Comparison of ENCODE assay signal across 16 cellular contexts in genomic region chr1:46171872-46172271, GRCh38. TPM values are rescaled to one million over a fixed set of nuclear protein-coding genes. Genes with fewer than 3 reads are reported as not detected.
DNase-seq lines count a peak whose midpoint lies in the region; ATAC-seq and TF ChIP-seq lines count a peak whose summit lies in the region.
"Had no signal": no experiment of that assay in that cellular context is flagged by ENCODE, and none has a peak within 500 bp of the region (broad histone marks: within the 10 kb centered on the region; RNA-seq: fewer than 3 reads in every experiment).

No MANE protein-coding gene starts in this region.

- H3K4me1 ChIP-seq in esophagus squamous epithelium = peaks cover 29 to 72% (median 51%) of the 10 kb centered on the region in 3 donors

- H3K36me3 ChIP-seq in esophagus squamous epithelium = no peaks in the 10 kb centered on the region
- H3K36me3 ChIP-seq: SJSA1 had no signal

- DNase-seq in DMS79 (lab: John Stamatoyannopoulos, UW) (peak; percentile 45), NCI-H510A treated with DMSO at 0.1 percent for 48 hours (lab: John Stamatoyannopoulos, UW) (peak; percentile 88), esophagus squamous epithelium (lab: John Stamatoyannopoulos, UW) (no peak), renal cortical epithelial cell (ENCODE audit: low read depth) (peak; percentile 36), MV-4-11 (lab: John Stamatoyannopoulos, UW) (no peak), NCI-H128 (lab: John Stamatoyannopoulos, UW; ENCODE audit: unreplicated experiment) (no peak)
- DNase-seq in naive thymus-derived CD8-positive, alpha-beta T cell = no peak
- DNase-seq: activated gamma-delta T cell treated with Interleukin-2 at 50 U/mL for 16 hours; CD8-positive, alpha-beta memory T cell; cortex of kidney; hippocampal formation; naive thymus-derived CD4-positive, alpha-beta T cell; NCI-H2081; stimulated activated naive CD4-positive, alpha-beta T cell had no signal

- peaks cover 0 to 9% (median 4%) of the 10 kb centered on the region in 5 donors for H3K27me3 Mint-ChIP-seq in naive thymus-derived CD8-positive, alpha-beta T cell

- POLR2A ChIA-PET in naive thymus-derived CD8-positive, alpha-beta T cell (lab: Charles Lee) = no interaction called here

- no peaks in the 10 kb centered on the region for H3K9me3 Mint-ChIP-seq in naive thymus-derived CD8-positive, alpha-beta T cell
- H3K9me3 Mint-ChIP-seq: CD8-positive, alpha-beta memory T cell had no signal

- intact Hi-C loops in esophagus squamous epithelium (cut with DNase I) = no loop called here

- ATAC-seq in GM18505 (IDR thresholded peaks at IDR 0.05; ENCODE audit: unreplicated experiment) = no peak
- ATAC-seq in naive thymus-derived CD8-positive, alpha-beta T cell = no peak
- ATAC-seq: naive thymus-derived CD4-positive, alpha-beta T cell had no signal

- no peak for TF ChIP-seq CTCF in esophagus squamous epithelium (IDR thresholded peaks at IDR 0.05)

- no peaks in the 10 kb centered on the region for H3K36me3 Mint-ChIP-seq in naive thymus-derived CD8-positive, alpha-beta T cell
- H3K36me3 Mint-ChIP-seq: CD8-positive, alpha-beta memory T cell; naive thymus-derived CD4-positive, alpha-beta T cell had no signal

- H3K27me3 ChIP-seq in esophagus squamous epithelium = peaks cover 0 to 18% (median 0%) of the 10 kb centered on the region in 4 donors
- H3K27me3 ChIP-seq: SJSA1 had no signal

- TF ChIP-seq POLR2A in esophagus squamous epithelium (IDR thresholded peaks at IDR 0.05) (no peak), GM18505 (IDR thresholded peaks at IDR 0.05; ENCODE audit: borderline replicate concordance, extremely low read depth, insufficient read depth, insufficient read length) (no peak)

- H3K4me3 ChIP-seq in esophagus squamous epithelium = no peak overlapping the region
- H3K4me3 ChIP-seq: SJSA1 had no signal

- no peaks in the 10 kb centered on the region for H3K9me3 ChIP-seq in esophagus squamous epithelium
- H3K9me3 ChIP-seq: SJSA1 had no signal

- H3K27ac Mint-ChIP-seq in naive thymus-derived CD8-positive, alpha-beta T cell = peak overlapping the region in 1 of 10 donors; percentile 43

- no peak overlapping the region for H3K4me3 Mint-ChIP-seq in naive thymus-derived CD8-positive, alpha-beta T cell
- H3K4me3 Mint-ChIP-seq: CD8-positive, alpha-beta memory T cell; naive thymus-derived CD4-positive, alpha-beta T cell had no signal

- 20 to 24% methylated on average over 2 to 5 of the region's 6 CpGs for WGBS in esophagus squamous epithelium, 2 donors

- peaks cover 8 to 13% (median 11%) of the 10 kb centered on the region in 4 donors for H3K4me1 Mint-ChIP-seq in naive thymus-derived CD8-positive, alpha-beta T cell

- peak overlapping the region in 3 of 4 donors; percentile 22 to 61 (median 58) for H3K27ac ChIP-seq in esophagus squamous epithelium
- H3K27ac ChIP-seq: SJSA1 had no signal

RNA-seq across cellular contexts. Expression of gene TSPAN1, which starts 3.0 kb away (rescaled TPM):
- total RNA-seq in esophagus squamous epithelium = 10 to 100 TPM in 1 of 4 donors, 1 to 10 TPM in 3; 1.4 to 10.7 (median 5.0) TPM
- 78.7 and 114 TPM in 2 replicates for total RNA-seq in renal cortical epithelial cell
- total RNA-seq in naive thymus-derived CD8-positive, alpha-beta T cell = not detected
- polyA plus RNA-seq in naive thymus-derived CD8-positive, alpha-beta T cell = not detected
- total RNA-seq: CD8-positive, alpha-beta memory T cell; naive thymus-derived CD4-positive, alpha-beta T cell; SJSA1 had no signal
- polyA plus RNA-seq: CD8-positive, alpha-beta memory T cell; naive thymus-derived CD4-positive, alpha-beta T cell had no signal

RNA-seq across cellular contexts. Expression of gene P3R3URF, which starts 4.4 kb away (rescaled TPM):
- total RNA-seq in esophagus squamous epithelium = not detected
- not detected in 2 replicates for total RNA-seq in renal cortical epithelial cell
- total RNA-seq in naive thymus-derived CD8-positive, alpha-beta T cell = not detected
- not detected for polyA plus RNA-seq in naive thymus-derived CD8-positive, alpha-beta T cell
- total RNA-seq: CD8-positive, alpha-beta memory T cell; naive thymus-derived CD4-positive, alpha-beta T cell; SJSA1 had no signal
- polyA plus RNA-seq: CD8-positive, alpha-beta memory T cell; naive thymus-derived CD4-positive, alpha-beta T cell had no signal

RNA-seq across cellular contexts. Expression of gene POMGNT1, which starts 26.4 kb away (rescaled TPM):
- total RNA-seq in esophagus squamous epithelium = 10 to 100 TPM; 23.9 to 36.7 (median 28.1) TPM
- total RNA-seq in renal cortical epithelial cell = 34.0 and 38.6 TPM in 2 replicates
- 10 to 100 TPM; 46.0 to 52.3 TPM for total RNA-seq in naive thymus-derived CD8-positive, alpha-beta T cell
- 10 to 100 TPM; 23.5 to 33.4 (median 24.0) TPM for polyA plus RNA-seq in naive thymus-derived CD8-positive, alpha-beta T cell

RNA-seq across cellular contexts. Expression of gene LURAP1, which starts 31.3 kb away (rescaled TPM):
- total RNA-seq in esophagus squamous epithelium (1 to 10 TPM; 1.7 to 4.6 (median 3.1) TPM), renal cortical epithelial cell (2.1 and 13.8 TPM in 2 replicates)
- total RNA-seq in naive thymus-derived CD8-positive, alpha-beta T cell = under 1 TPM; 0.33 to 0.65 TPM
- under 1 TPM in 1 of 3 donors, not detected in 2; 0.30 TPM for polyA plus RNA-seq in naive thymus-derived CD8-positive, alpha-beta T cell
- total RNA-seq: CD8-positive, alpha-beta memory T cell had no signal
- polyA plus RNA-seq: naive thymus-derived CD4-positive, alpha-beta T cell had no signal

RNA-seq across cellular contexts. Expression of gene PIK3R3, which starts 39.4 kb away (rescaled TPM):
- total RNA-seq in esophagus squamous epithelium = 1 to 10 TPM; 3.0 to 7.6 (median 6.2) TPM
- total RNA-seq in renal cortical epithelial cell = 9.0 and 33.7 TPM in 2 replicates
- total RNA-seq in naive thymus-derived CD8-positive, alpha-beta T cell = under 1 TPM; 0.41 to 0.52 TPM
- 1 to 10 TPM in 1 of 3 donors, under 1 TPM in 2; 0.82 to 1.4 (median 0.98) TPM for polyA plus RNA-seq in naive thymus-derived CD8-positive, alpha-beta T cell

Comparison
In these comparisons a context has a peak if more than half of its experiments do, and no peak if none do; other contexts are left out.
1. DNase-seq: peak in DMS79 (single experiment), NCI-H510A treated with DMSO at 0.1 percent for 48 hours (single experiment) and renal cortical epithelial cell (single experiment); none in esophagus squamous epithelium (single experiment), MV-4-11 (single experiment), naive thymus-derived CD8-positive, alpha-beta T cell (0 of 10) and NCI-H128 (single experiment).